26 cellular contexts compared by ENCODE assay signal in genomic region chr5:4614088-4614487, GRCh38.
DNase-seq lines count a peak whose midpoint lies in the region; ATAC-seq, FAIRE-seq and TF ChIP-seq lines count a peak whose summit lies in the region.
"Had no signal": no experiment of that assay in that cellular context is flagged by ENCODE, and none has a peak within 500 bp of the region (broad histone marks: within the 10 kb centered on the region; RNA-seq: fewer than 3 reads in every experiment).

No MANE protein-coding gene starts in this region.

- no peak for ATAC-seq in HG03108 (IDR thresholded peaks at IDR 0.05; ENCODE audit: unreplicated experiment)
- ATAC-seq: A549, T-cell, upper lobe of right lung had no signal

- H2BK120ac ChIP-seq in H1 (replicated peaks; ENCODE audit: low read depth, low read length): no peak overlapping the region

- H4K20me1 ChIP-seq in H1 (replicated peaks in 1 of 2; ENCODE audit: control insufficient read depth in 1 of 2, insufficient read depth in 2 of 2, low read length in 2 of 2): no peaks in the 10 kb centered on the region
- H4K20me1 ChIP-seq: BLaER1 had no signal

- DNase-seq in NCI-H82 (lab: John Stamatoyannopoulos, UW): peak; percentile 50
- no peak for DNase-seq in NCI-H82 treated with DMSO at 0.1 percent for 48 hours (lab: John Stamatoyannopoulos, UW; ENCODE audit: unreplicated experiment)
- peak; percentile 80 for DNase-seq in NCI-H748 treated with DMSO at 0.1 percent for 48 hours (lab: John Stamatoyannopoulos, UW)
- no peak for DNase-seq in H1 (ENCODE audit: low read depth in 1 of 2, low spot score in 2 of 2)
- no peak for DNase-seq in GM10248 (ENCODE audit: extremely low spot score)
- no peak for DNase-seq in head of caudate nucleus
- DNase-seq in NCI-H1436 treated with DMSO at 0.1 percent for 48 hours (lab: John Stamatoyannopoulos, UW): no peak
- DNase-seq: activated CD4-positive, alpha-beta T cell treated with anti-CD3 and anti-CD28 coated beads, Interleukin-2, amount 50 U/mL, for 4 hours; activated effector memory CD4-positive, alpha-beta T cell treated with anti-CD3 and anti-CD28 coated beads, Interleukin-2, amount 50 U/mL, for 16 hours; foreskin fibroblast; GM23248; hypothalamus; naive B cell; NCI-H1436; ovary; right cardiac atrium; SIG-M5; stimulated activated CD4-positive, alpha-beta T cell treated with anti-CD3 and anti-CD28 coated beads, Interleukin-12 subunit alpha, Interleukin-12 subunit beta, amount 100 ng/mL, for 4 hours; T-cell; upper lobe of right lung had no signal

- TF ChIP-seq CTCF in H1 (IDR thresholded peaks at IDR 0.05; ENCODE audit: control extremely low read depth in 1 of 3, insufficient read depth in 1 of 3, low read depth in 1 of 3, low read length in 3 of 3): no peak
- no peak for TF ChIP-seq CTCF in GM10248 (IDR thresholded peaks at IDR 0.05; ENCODE audit: control extremely low read depth, extremely low read depth, low read depth, missing control alignments)

- H4K8ac ChIP-seq in H1 (ENCODE audit: extremely low read depth, insufficient read depth, low read length): no peak overlapping the region

- TF ChIP-seq EP300 in H1 (IDR thresholded peaks at IDR 0.05; ENCODE audit: borderline replicate concordance in 1 of 2, low read depth in 2 of 2, low read length in 2 of 2): no peak

- H3K4me2 ChIP-seq in H1 (ENCODE audit: insufficient read depth in 1 of 2, low read depth in 2 of 2, low read length in 2 of 2): no peak overlapping the region
- H3K4me2 ChIP-seq: A549 had no signal

- H2BK15ac ChIP-seq in H1 (ENCODE audit: low read length): no peak overlapping the region

- intact Hi-C loops in head of caudate nucleus (cut with DNase I): no loop called here

- H3K18ac ChIP-seq in H1 (ENCODE audit: extremely low read depth, low read length): no peak overlapping the region

- H3K27ac ChIP-seq in H1 (ENCODE audit: low read depth, low read length): no peak overlapping the region
- H3K27ac ChIP-seq: A549, BLaER1, GM23248, ovary, upper lobe of right lung, VCaP had no signal

- no peak overlapping the region for H3K56ac ChIP-seq in H1 (replicated peaks; ENCODE audit: insufficient read length, low read depth, low read length)

- no peaks in the 10 kb centered on the region for H3K4me1 ChIP-seq in H1 (replicated peaks in 1 of 4; ENCODE audit: control insufficient read depth in 3 of 4, insufficient read depth in 4 of 4, low read length in 3 of 4)
- H3K4me1 ChIP-seq: A549, upper lobe of right lung had no signal

- H4K91ac ChIP-seq in H1 (replicated peaks; ENCODE audit: insufficient read length, low read length): no peak overlapping the region

- no peak for FAIRE-seq in H1 (lab: Jason Lieb, UNC)
- FAIRE-seq: A549, G401.6, keratinocyte had no signal

- H3K79me2 ChIP-seq in H1 (ENCODE audit: control insufficient read depth in 1 of 2, insufficient read depth in 2 of 2, low read length in 2 of 2): no peaks in the 10 kb centered on the region

- H3K9me3 ChIP-seq in H1 (ENCODE audit: insufficient read depth in 2 of 2, low read depth in 1 of 2, low read length in 1 of 2): no peaks in the 10 kb centered on the region; a peak in 1 of 4 replicates
- H3K9me3 ChIP-seq: A549, ovary, upper lobe of right lung had no signal

- H3K4ac ChIP-seq in H1 (replicated peaks; ENCODE audit: insufficient read length, low read depth, low read length): no peak overlapping the region

- H2AFZ ChIP-seq in H1 (ENCODE audit: low read length): no peak overlapping the region
- H2AFZ ChIP-seq: GM23248 had no signal

- H3K23ac ChIP-seq in H1 (ENCODE audit: insufficient read length): no peak overlapping the region

- H2BK12ac ChIP-seq in H1 (ENCODE audit: low read depth, low read length): no peak overlapping the region

- H3K9ac ChIP-seq in H1 (replicated peaks in 1 of 4; ENCODE audit: extremely low read depth in 1 of 4, low read depth in 3 of 4, low read length in 3 of 4): no peak overlapping the region
- H3K9ac ChIP-seq: BLaER1, GM23248 had no signal

- TF ChIP-seq RAD21 in H1 (IDR thresholded peaks at IDR 0.05 in 1 of 2, conservative IDR thresholded peaks at IDR 0.05 in 1 of 2; ENCODE audit: low read depth in 2 of 2, low read length in 2 of 2): no peak

- CTCF ChIA-PET in H1 (lab: Charles Lee; ENCODE audit: partially characterized antibody): no interaction called here
- CTCF ChIA-PET in GM10248 (lab: Yijun Ruan, JAX): no interaction called here

- no peak overlapping the region for H4K5ac ChIP-seq in H1 (ENCODE audit: insufficient read length, low read depth, low read length)

- POLR2A ChIA-PET in H1 (lab: Charles Lee; ENCODE audit: partially characterized antibody): no interaction called here
- POLR2A ChIA-PET in GM10248 (lab: Yijun Ruan, JAX): no interaction called here

- no peaks in the 10 kb centered on the region for H3K27me3 ChIP-seq in H1 (replicated peaks in 1 of 4; ENCODE audit: control insufficient read depth in 3 of 4, extremely low read depth in 1 of 4, insufficient read depth in 3 of 4, low read length in 3 of 4)
- H3K27me3 ChIP-seq: BLaER1, ovary, upper lobe of right lung had no signal

- TF ChIP-seq POLR2A in H1 (IDR thresholded peaks at IDR 0.05; ENCODE audit: control extremely low read depth in 1 of 2, low read depth in 2 of 2, low read length in 2 of 2): no peak

- 0 out of 2 replicates have a peak overlapping the region, but pooled peaks have one; percentile 60 for H2AK5ac ChIP-seq in H1 (ENCODE audit: low read depth, low read length)

- 92% methylated on average over 6 of the region's 6 CpGs; no CpG with 5 or more reads in 1 of the 2 experiments for WGBS in H1 (ENCODE audit: extremely low coverage in 1 of 2, insufficient coverage in 1 of 2, insufficient read length in 1 of 2, insufficient replicate concordance in 2 of 2, low coverage in 1 of 2, low lambda C conversion rate in 2 of 2, missing lambda C conversion rate in 1 of 2), 2 experiments

- H2BK5ac ChIP-seq in H1 (ENCODE audit: low read depth, low read length): no peak overlapping the region

- H3K36me3 ChIP-seq in H1 (ENCODE audit: control insufficient read depth in 2 of 4, insufficient read depth in 4 of 4, low read length in 3 of 4): no peaks in the 10 kb centered on the region
- H3K36me3 ChIP-seq: BLaER1, ovary, upper lobe of right lung had no signal

- no peak overlapping the region for H2BK20ac ChIP-seq in H1 (ENCODE audit: low read length)

- no peaks in the 10 kb centered on the region; the same call in 1 of the 2 replicates for H3K79me1 ChIP-seq in H1 (ENCODE audit: low read depth, low read length)

- no peak overlapping the region for H3K14ac ChIP-seq in H1 (ENCODE audit: insufficient read length)

- H3K4me3 ChIP-seq in H1 (ENCODE audit: extremely low read depth in 1 of 4, insufficient read depth in 2 of 4, low read depth in 3 of 4, low read length in 4 of 4): no peak overlapping the region
- H3K4me3 ChIP-seq: A549, BLaER1, GM23248, ovary, upper lobe of right lung had no signal

- H3K23me2 ChIP-seq in H1 (ENCODE audit: low read depth, low read length): no peaks in the 10 kb centered on the region

TF ChIP-seq in H1, 55 proteins besides CTCF, POLR2A, EP300 and RAD21:
- TF ChIP-seq ZNF274 (IDR thresholded peaks at IDR 0.05; ENCODE audit: borderline replicate concordance, extremely low read depth, low read length): no peak
- no peak for TF ChIP-seq E2F6 (IDR thresholded peaks at IDR 0.05)
- no peak for TF ChIP-seq RNF2 (IDR thresholded peaks at IDR 0.05; ENCODE audit: borderline replicate concordance, low read depth, low read length, missing control alignments, poor library complexity, severe bottlenecking)
- no peak for TF ChIP-seq ATF3 (IDR thresholded peaks at IDR 0.05; ENCODE audit: insufficient read depth, low read depth, low read length)
- TF ChIP-seq NANOG (IDR thresholded peaks at IDR 0.05; ENCODE audit: insufficient read depth, low read depth, low read length, poor library complexity, severe bottlenecking): no peak
- no peak for TF ChIP-seq KDM4A (IDR thresholded peaks at IDR 0.05; ENCODE audit: low read depth, low read length, severe bottlenecking)
- TF ChIP-seq EGR1 (IDR thresholded peaks at IDR 0.05; ENCODE audit: borderline replicate concordance, low read depth, low read length): no peak
- TF ChIP-seq RXRA (IDR thresholded peaks at IDR 0.05; ENCODE audit: insufficient read depth, low read depth, low read length): no peak
- TF ChIP-seq CHD2 (IDR thresholded peaks at IDR 0.05; ENCODE audit: low read length): no peak
- TF ChIP-seq TEAD4 (IDR thresholded peaks at IDR 0.05; ENCODE audit: low read depth, low read length): no peak
- TF ChIP-seq CHD1 (IDR thresholded peaks at IDR 0.05; ENCODE audit: low read depth, low read length): no peak

Comparison
In these comparisons a context has a peak if more than half of its experiments do, and no peak if none do; other contexts are left out.
1. DNase-seq: peak in NCI-H82 (single experiment) and NCI-H748 treated with DMSO at 0.1 percent for 48 hours (single experiment); none in NCI-H82 treated with DMSO at 0.1 percent for 48 hours (single experiment), H1 (0 of 2), GM10248 (single experiment), head of caudate nucleus (0 of 42) and NCI-H1436 treated with DMSO at 0.1 percent for 48 hours (single experiment).